17 cellular contexts compared by ENCODE assay signal in genomic region chr3:195131149-195131548, GRCh38.
DNase-seq lines count a peak whose midpoint lies in the region; ATAC-seq and TF ChIP-seq lines count a peak whose summit lies in the region.
"Had no signal": no experiment of that assay in that cellular context is flagged by ENCODE, and none has a peak within 500 bp of the region (broad histone marks: within the 10 kb centered on the region; RNA-seq: fewer than 3 reads in every experiment).

No MANE protein-coding gene starts in this region.

- H3K27me3 ChIP-seq in ascending aorta: no peaks in the 10 kb centered on the region
- H3K27me3 ChIP-seq: BLaER1 treated with 17β-estradiol and CSF1 and Interleukin-3, amounts not matched to agents 10 nM and 100 nM had no signal

- no peak for ATAC-seq in WTC11
- peak; percentile 85 for ATAC-seq in esophagus mucosa
- ATAC-seq: Right ventricle myocardium inferior had no signal

- no peak for TF ChIP-seq CTCF in WTC11 (IDR thresholded peaks at IDR 0.05)
- no peak for TF ChIP-seq CTCF in ascending aorta (IDR thresholded peaks at IDR 0.05)

- H3K36me3 Mint-ChIP-seq in WTC11: no peaks in the 10 kb centered on the region

- H3K4me1 ChIP-seq in ascending aorta: no peaks in the 10 kb centered on the region
- H3K4me1 ChIP-seq: Caco-2 had no signal

- CTCF ChIA-PET in WTC11 (lab: Charles Lee): interaction anchor here (0.7 to 1.8 kb wide), 2 partner anchors 9 to 24 kb away, joined by 3 to 5 read pairs; no protein-coding TSS in a partner anchor

- H3K27ac ChIP-seq in skin epidermis (peak overlapping the region in 14 of 21 experiments; percentile 20 to 79 (median 56)), ascending aorta (no peak overlapping the region)
- H3K27ac ChIP-seq: 22Rv1; BLaER1 treated with 17β-estradiol and CSF1 and Interleukin-3, amounts not matched to agents 10 nM and 100 nM; PC-9 had no signal

- no peaks in the 10 kb centered on the region for H3K27me3 Mint-ChIP-seq in WTC11 (ENCODE audit: low read depth)

- DNase-seq in NCI-H526 (lab: John Stamatoyannopoulos, UW) (peak; percentile 13 to 29), NCI-H526 treated with DMSO at 0.1 percent for 48 hours (lab: John Stamatoyannopoulos, UW) (no peak), WTC11 (ENCODE audit: low spot score) (no peak), NCI-H1930 (lab: John Stamatoyannopoulos, UW) (no peak), ascending aorta (ENCODE audit: low spot score in 2 of 2) (no peak), foreskin melanocyte (no peak)
- DNase-seq: Caco-2, DMS53, NCI-H1436, NCI-H345, NCI-H748 treated with DMSO at 0.1 percent for 48 hours, PC-9 had no signal

- peaks cover 12% of the 10 kb centered on the region for H3K4me1 Mint-ChIP-seq in WTC11

- no peak overlapping the region for H3K4me3 ChIP-seq in skin epidermis
- H3K4me3 ChIP-seq in ascending aorta: no peak overlapping the region
- H3K4me3 ChIP-seq: BLaER1 treated with 17β-estradiol and CSF1 and Interleukin-3, amounts not matched to agents 10 nM and 100 nM; PC-9 had no signal

- intact Hi-C loops in ascending aorta (cut with DNase I): no loop called here

- no peaks in the 10 kb centered on the region for H3K9me3 ChIP-seq in ascending aorta
- H3K9me3 ChIP-seq: BLaER1 treated with 17β-estradiol and CSF1 and Interleukin-3, amounts not matched to agents 10 nM and 100 nM; Caco-2 had no signal

- H3K36me3 ChIP-seq in ascending aorta: no peaks in the 10 kb centered on the region
- H3K36me3 ChIP-seq: BLaER1 treated with 17β-estradiol and CSF1 and Interleukin-3, amounts not matched to agents 10 nM and 100 nM had no signal

- H3K9me3 Mint-ChIP-seq in WTC11: no peaks in the 10 kb centered on the region

- H3K27ac Mint-ChIP-seq in WTC11: peak overlapping the region; percentile 40; the same call in 1 of the 2 replicates

- POLR2A ChIA-PET in WTC11 (lab: Charles Lee): no interaction called here

- no peak overlapping the region for H3K4me3 Mint-ChIP-seq in WTC11

TF ChIP-seq in WTC11, 78 proteins besides CTCF, POLR2A, EP300 and RAD21:
- TF ChIP-seq SMAD4 (CRISPR knock-in tag; IDR thresholded peaks at IDR 0.05): no peak
- TF ChIP-seq ESRRA (CRISPR knock-in tag; IDR thresholded peaks at IDR 0.05; ENCODE audit: borderline replicate concordance): no peak
- TF ChIP-seq EMX1 (CRISPR knock-in tag; IDR thresholded peaks at IDR 0.05): no peak
- TF ChIP-seq ZNF317 (CRISPR knock-in tag; IDR thresholded peaks at IDR 0.05; ENCODE audit: borderline replicate concordance, low read depth): no peak
- no peak for TF ChIP-seq PREB (CRISPR knock-in tag; IDR thresholded peaks at IDR 0.05; ENCODE audit: borderline replicate concordance)
- TF ChIP-seq KAT7 (CRISPR knock-in tag; IDR thresholded peaks at IDR 0.05; ENCODE audit: borderline replicate concordance): no peak

Comparison
In these comparisons a context has a peak if more than half of its experiments do, and no peak if none do; other contexts are left out.
1. DNase-seq: peak in NCI-H526 (2 of 2); none in NCI-H526 treated with DMSO at 0.1 percent for 48 hours (single experiment), WTC11 (single experiment), NCI-H1930 (0 of 2), ascending aorta (0 of 2) and foreskin melanocyte (single experiment).
2. H3K27ac ChIP-seq: peak in skin epidermis (14 of 21); none in ascending aorta (0 of 2).